Comparison of ENCODE assay signal across 8 cellular contexts in the genomic region with DNA sequence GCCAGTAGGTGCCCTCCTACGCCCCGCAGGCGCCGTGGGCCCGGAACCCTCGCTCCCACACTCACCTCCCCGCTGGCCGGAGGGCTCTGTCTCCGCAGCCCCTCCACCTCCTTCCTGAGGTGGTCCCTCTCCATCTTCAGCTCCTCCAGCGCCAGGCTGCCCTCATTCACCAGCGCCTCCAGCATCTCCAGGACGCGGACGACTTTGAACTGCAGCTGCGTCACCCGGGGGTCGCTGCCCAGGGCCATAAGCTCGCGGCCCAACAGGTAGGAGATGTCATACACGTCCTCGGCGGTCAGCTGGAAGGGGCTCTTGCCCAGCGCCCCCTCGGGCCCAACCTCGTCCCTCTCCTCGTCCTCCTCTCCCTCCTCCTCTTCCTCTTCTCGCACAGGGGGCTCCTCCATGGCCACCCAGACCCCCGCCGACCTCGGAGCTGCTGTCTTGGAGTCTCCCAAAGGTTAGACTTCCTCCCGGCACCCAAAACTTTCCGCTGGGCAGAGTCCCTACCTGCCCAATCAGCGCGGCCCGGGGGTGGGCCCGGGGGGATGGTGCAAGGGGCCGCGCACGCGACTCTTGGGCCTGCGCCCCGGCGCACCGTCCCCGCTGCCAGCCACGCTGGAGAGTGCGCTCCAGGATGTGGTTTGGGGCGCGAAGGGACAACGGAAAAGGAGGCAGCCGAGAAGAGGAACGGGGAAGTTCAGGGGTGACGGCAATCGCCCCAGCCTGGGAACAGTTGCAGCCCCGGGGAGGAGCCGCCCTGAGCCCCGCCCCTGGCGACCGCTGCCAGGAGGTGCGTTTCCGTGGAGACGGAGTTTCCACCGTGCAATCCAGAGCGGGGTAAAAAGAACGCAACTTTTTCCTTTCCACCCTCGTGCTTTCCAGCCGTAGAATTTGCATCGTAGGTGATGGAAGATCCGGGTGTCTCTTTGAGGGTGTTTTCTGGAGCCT. TPM values are rescaled to one million over a fixed set of nuclear protein-coding genes. Genes with fewer than 3 reads are reported as not detected.
DNase-seq lines count a peak whose midpoint lies in the region; ATAC-seq and TF ChIP-seq lines count a peak whose summit lies in the region.

A gene with protein sequence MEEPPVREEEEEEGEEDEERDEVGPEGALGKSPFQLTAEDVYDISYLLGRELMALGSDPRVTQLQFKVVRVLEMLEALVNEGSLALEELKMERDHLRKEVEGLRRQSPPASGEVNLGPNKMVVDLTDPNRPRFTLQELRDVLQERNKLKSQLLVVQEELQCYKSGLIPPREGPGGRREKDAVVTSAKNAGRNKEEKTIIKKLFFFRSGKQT (minus strand): TSS at position 668 of the 948 bp plus-strand sequence. CDS start 264 bp downstream, at position 404.

- H3K4me1 ChIP-seq in right atrium auricular region (peaks cover 0 to 46% of the 10 kb centered on the region in 2 donors), psoas muscle (no peaks in the 10 kb centered on the region), urinary bladder (ENCODE audit: insufficient read depth) (no peaks in the 10 kb centered on the region)

- H3K27me3 ChIP-seq in right atrium auricular region (no peaks in the 10 kb centered on the region), psoas muscle (ENCODE audit: insufficient read depth in 3 of 3, low read length in 2 of 3) (no peaks in the 10 kb centered on the region)

- H3K4me3 ChIP-seq in right atrium auricular region (peak within 1 kb of the TSS; percentile 78 to 87), psoas muscle (peak within 1 kb of the TSS; percentile 84), urinary bladder (ENCODE audit: low read depth, low read length) (peak within 1 kb of the TSS; percentile 85)

- H3K9me3 ChIP-seq in right atrium auricular region = no peaks in the 10 kb centered on the region
- H3K9me3 ChIP-seq in psoas muscle = no peaks in the 10 kb centered on the region

- 3% methylated on average over 63 to 69 of the region's 69 CpGs for WGBS in psoas muscle, 3 donors
- under 1% methylated on average over 69 of the region's 69 CpGs for WGBS in urinary bladder

- H3K27ac ChIP-seq in right atrium auricular region (peak within 1 kb of the TSS; percentile 73 to 77), psoas muscle (peak within 1 kb of the TSS; percentile 68), urinary bladder (ENCODE audit: low read depth) (peak within 1 kb of the TSS; percentile 28)

- intact Hi-C loops in psoas muscle (cut with DNase I) = loop anchor here in 1 of 2 donors (10.0 kb wide), 1 partner anchor 119 kb away; no protein-coding TSS in a partner anchor

- H3K36me3 ChIP-seq in right atrium auricular region (no peaks in the 10 kb centered on the region), psoas muscle (ENCODE audit: insufficient read depth in 1 of 2, low read depth in 1 of 2) (no peaks in the 10 kb centered on the region), urinary bladder (ENCODE audit: insufficient read depth) (no peaks in the 10 kb centered on the region)

- TF ChIP-seq CTCF in right atrium auricular region (IDR thresholded peaks at IDR 0.05) = no peak
- TF ChIP-seq CTCF in psoas muscle (IDR thresholded peaks at IDR 0.05) = no peak

- peak; percentile 91 to 97 (median 94) for ATAC-seq in psoas muscle

- peak; percentile 74 for DNase-seq in GM04504 (ENCODE audit: low read depth)
- DNase-seq in GOT3 (lab: John Stamatoyannopoulos, UW) = peak; percentile 63
- DNase-seq in LHCN-M2 (ENCODE audit: low read depth) = peak; percentile 80
- DNase-seq in T-helper 1 cell = peak; percentile 87 to 93 (median 89)
- peak; percentile 78 for DNase-seq in amniotic epithelial cell (ENCODE audit: low read depth)
- peak; percentile 92 for DNase-seq in right atrium auricular region (ENCODE audit: low spot score)
- DNase-seq in psoas muscle = peak; percentile 89 to 94

RNA-seq across cellular contexts. Expression of the gene that starts here (rescaled TPM):
- 3.3 and 3.5 TPM in 2 replicates for total RNA-seq in LHCN-M2 (2014; rRNA removed)
- 4.0 TPM for polyA plus RNA-seq in LHCN-M2 (2012)
- 1 to 10 TPM; 3.1 to 4.6 TPM for total RNA-seq in right atrium auricular region
- total RNA-seq in psoas muscle = 1 to 10 TPM in 3 of 4 donors, under 1 TPM in 1; 0.69 to 1.2 (median 1.1) TPM
- polyA plus RNA-seq in psoas muscle = 1 to 10 TPM; 1.1 to 1.6 (median 1.2) TPM
- total RNA-seq in urinary bladder = 3.2 TPM
- polyA plus RNA-seq in urinary bladder = 7.1 TPM

Comparison
In these comparisons a context has a peak if more than half of its experiments do, and no peak if none do; other contexts are left out.
1. Peak in every context shown above with its lines: DNase-seq, ATAC-seq, H3K4me3 ChIP-seq and H3K27ac ChIP-seq.